14 cellular contexts compared by ENCODE assay signal in genomic region chr11:73201249-73201648, GRCh38. TPM values are rescaled to one million over a fixed set of nuclear protein-coding genes. Genes with fewer than 3 reads are reported as not detected.
A peak's percentile ranks its signal among the peaks of the same experiment; 100 is the strongest.
DNase-seq lines count a peak whose midpoint lies in the region; ATAC-seq and TF ChIP-seq lines count a peak whose summit lies in the region.
"Had no signal": no experiment of that assay in that cellular context is flagged by ENCODE, and none has a peak within 500 bp of the region (broad histone marks: within the 10 kb centered on the region; RNA-seq: fewer than 3 reads in every experiment).

No MANE protein-coding gene starts in this region.

- peak; percentile 49 for ATAC-seq in GM23338
- no peak for ATAC-seq in activated T-helper 17 cell treated with anti-CD3 and anti-CD28 coated beads, Interleukin-2, amount 50 U/mL, for 72 hours (replicated peaks)

- no peaks in the 10 kb centered on the region for H3K9me3 ChIP-seq in Peyer's patch
- H3K9me3 ChIP-seq in neutrophil: no peaks in the 10 kb centered on the region

- no peak overlapping the region for H3K4me2 ChIP-seq in GM23338

- no peak for TF ChIP-seq CTCF in GM23338 (conservative IDR thresholded peaks at IDR 0.05; ENCODE audit: low read depth in 2 of 2)
- no peak for TF ChIP-seq CTCF in Peyer's patch (IDR thresholded peaks at IDR 0.05)
- TF ChIP-seq CTCF in fibroblast of pulmonary artery (IDR thresholded peaks at IDR 0.05; ENCODE audit: low read length, missing control alignments): no peak
- no peak for TF ChIP-seq CTCF in neutrophil (IDR thresholded peaks at IDR 0.05)

- no peaks in the 10 kb centered on the region for H3K79me2 ChIP-seq in GM23338 (replicated peaks; ENCODE audit: insufficient read depth)

- no peaks in the 10 kb centered on the region for H3K36me3 ChIP-seq in GM23338 (ENCODE audit: insufficient read depth)
- H3K36me3 ChIP-seq in Peyer's patch: no peaks in the 10 kb centered on the region
- H3K36me3 ChIP-seq in neutrophil: no peaks in the 10 kb centered on the region

- intact Hi-C loops in activated T-helper 1 cell treated with anti-CD3 and anti-CD28 coated beads, Interleukin-12 subunit alpha, Interleukin-12 subunit beta, Interleukin-2, Interleukin-4 antibody, amounts not matched to agents 30 ng/mL and 10 ng/mL and 1 ng/mL, durations not matched to agents 14 hours and 24 hours and 36 hours (cut with micrococcal nuclease): no loop called here

- TF ChIP-seq POLR2A in Peyer's patch (IDR thresholded peaks at IDR 0.05): no peak

- H3K27ac ChIP-seq in GM23338 (ENCODE audit: low read depth): no peak overlapping the region
- H3K27ac ChIP-seq in Peyer's patch: no peak overlapping the region
- H3K27ac ChIP-seq in neutrophil: peak overlapping the region; percentile 62
- H3K27ac ChIP-seq: coronary artery, SK-N-MC had no signal

- H3K27me3 ChIP-seq in GM23338 (ENCODE audit: insufficient read depth) (no peaks in the 10 kb centered on the region), Peyer's patch (no peaks in the 10 kb centered on the region), neutrophil (no peaks in the 10 kb centered on the region)

- H3K27ac Mint-ChIP-seq in GM23338: peak overlapping the region; percentile 68; the same call in 1 of the 2 replicates
- no peak overlapping the region for H3K27ac Mint-ChIP-seq in activated T-helper 17 cell treated with anti-CD3 and anti-CD28 coated beads, Interleukin-2, amount 50 U/mL, for 72 hours
- H3K27ac Mint-ChIP-seq in activated T-helper 1 cell treated with anti-CD3 and anti-CD28 coated beads, Interleukin-12 subunit alpha, Interleukin-12 subunit beta, Interleukin-2, Interleukin-4 antibody, amounts not matched to agents 30 ng/mL and 10 ng/mL and 1 ng/mL, durations not matched to agents 14 hours and 24 hours and 36 hours: no peak overlapping the region
- H3K27ac Mint-ChIP-seq: CD8-positive, alpha-beta memory T cell had no signal

- H3K4me3 ChIP-seq in GM23338 (no peak overlapping the region), Peyer's patch (no peak overlapping the region), fibroblast of pulmonary artery (replicated peaks; ENCODE audit: low read depth, low read length) (no peak overlapping the region), neutrophil (ENCODE audit: low read depth in 1 of 2, low read length in 1 of 2) (no peak overlapping the region)
- H3K4me3 ChIP-seq: coronary artery, SK-N-MC had no signal

- no peaks in the 10 kb centered on the region for H3K9me3 Mint-ChIP-seq in GM23338
- H3K9me3 Mint-ChIP-seq in activated T-helper 17 cell treated with anti-CD3 and anti-CD28 coated beads, Interleukin-2, amount 50 U/mL, for 72 hours: no peaks in the 10 kb centered on the region
- no peaks in the 10 kb centered on the region for H3K9me3 Mint-ChIP-seq in activated T-helper 1 cell treated with anti-CD3 and anti-CD28 coated beads, Interleukin-12 subunit alpha, Interleukin-12 subunit beta, Interleukin-2, Interleukin-4 antibody, amounts not matched to agents 30 ng/mL and 10 ng/mL and 1 ng/mL, durations not matched to agents 14 hours and 24 hours and 36 hours
- H3K9me3 Mint-ChIP-seq: CD8-positive, alpha-beta memory T cell had no signal

- peaks cover 26% of the 10 kb centered on the region for H3K4me1 Mint-ChIP-seq in GM23338
- H3K4me1 Mint-ChIP-seq in activated T-helper 17 cell treated with anti-CD3 and anti-CD28 coated beads, Interleukin-2, amount 50 U/mL, for 72 hours: no peaks in the 10 kb centered on the region
- H3K4me1 Mint-ChIP-seq in activated T-helper 1 cell treated with anti-CD3 and anti-CD28 coated beads, Interleukin-12 subunit alpha, Interleukin-12 subunit beta, Interleukin-2, Interleukin-4 antibody, amounts not matched to agents 30 ng/mL and 10 ng/mL and 1 ng/mL, durations not matched to agents 14 hours and 24 hours and 36 hours (ENCODE audit: low read depth): no peaks in the 10 kb centered on the region
- H3K4me1 Mint-ChIP-seq: CD8-positive, alpha-beta memory T cell had no signal

- H3F3A ChIP-seq in GM23338 (replicated peaks; ENCODE audit: low read depth): no peaks in the 10 kb centered on the region

- DNase-seq in GM23338 (ENCODE audit: low spot score) (peak; percentile 27), Peyer's patch (peak in 2 of 3 donors; percentile 31 to 39), fibroblast of pulmonary artery (ENCODE audit: low read depth) (peak; percentile 68), NCI-H2196 (lab: John Stamatoyannopoulos, UW; ENCODE audit: unreplicated experiment) (no peak), NCI-H146 (lab: John Stamatoyannopoulos, UW) (no peak)
- DNase-seq in activated T-helper 1 cell treated with anti-CD3 and anti-CD28 coated beads, Interleukin-12 subunit alpha, Interleukin-12 subunit beta, Interleukin-2, Interleukin-4 antibody, amounts not matched to agents 30 ng/mL and 10 ng/mL and 1 ng/mL, durations not matched to agents 14 hours and 24 hours and 36 hours (ENCODE audit: low spot score): no peak
- DNase-seq: activated CD4-positive, alpha-beta T cell treated with anti-CD3 and anti-CD28 coated beads for 4 hours; CD8-positive, alpha-beta memory T cell; NCI-H1092 treated with DMSO at 0.1 percent for 48 hours; NCI-H774 had no signal

- H4K20me1 ChIP-seq in GM23338 (replicated peaks; ENCODE audit: insufficient read depth): no peaks in the 10 kb centered on the region

- peaks cover 22% of the 10 kb centered on the region for H3K4me1 ChIP-seq in GM23338 (ENCODE audit: insufficient read depth)
- peaks cover 0 to 18% (median 0%) of the 10 kb centered on the region in 4 donors for H3K4me1 ChIP-seq in Peyer's patch
- peaks cover 65 to 66% of the 10 kb centered on the region in 2 experiments for H3K4me1 ChIP-seq in neutrophil (ENCODE audit: control insufficient read depth in 1 of 2, insufficient read depth in 1 of 2, low read depth in 1 of 2, low read length in 1 of 2)

- peaks cover 5% of the 10 kb centered on the region for H3K27me3 Mint-ChIP-seq in GM23338 (ENCODE audit: insufficient read depth, low read depth, poor library complexity)
- H3K27me3 Mint-ChIP-seq in activated T-helper 17 cell treated with anti-CD3 and anti-CD28 coated beads, Interleukin-2, amount 50 U/mL, for 72 hours: peaks cover 15% of the 10 kb centered on the region
- peaks cover 5% of the 10 kb centered on the region for H3K27me3 Mint-ChIP-seq in activated T-helper 1 cell treated with anti-CD3 and anti-CD28 coated beads, Interleukin-12 subunit alpha, Interleukin-12 subunit beta, Interleukin-2, Interleukin-4 antibody, amounts not matched to agents 30 ng/mL and 10 ng/mL and 1 ng/mL, durations not matched to agents 14 hours and 24 hours and 36 hours (ENCODE audit: insufficient read depth)

- H3K9me2 ChIP-seq in GM23338 (ENCODE audit: insufficient read depth): 0 out of 2 replicates have a peak, but pooled peaks cover 4% of the 10 kb centered on the region

- H3K36me3 Mint-ChIP-seq in GM23338 (ENCODE audit: low read depth): no peaks in the 10 kb centered on the region
- H3K36me3 Mint-ChIP-seq in activated T-helper 17 cell treated with anti-CD3 and anti-CD28 coated beads, Interleukin-2, amount 50 U/mL, for 72 hours (ENCODE audit: low read depth): no peaks in the 10 kb centered on the region
- no peaks in the 10 kb centered on the region for H3K36me3 Mint-ChIP-seq in activated T-helper 1 cell treated with anti-CD3 and anti-CD28 coated beads, Interleukin-12 subunit alpha, Interleukin-12 subunit beta, Interleukin-2, Interleukin-4 antibody, amounts not matched to agents 30 ng/mL and 10 ng/mL and 1 ng/mL, durations not matched to agents 14 hours and 24 hours and 36 hours (ENCODE audit: low read depth)

- H3K4me3 Mint-ChIP-seq in GM23338: no peak overlapping the region
- no peak overlapping the region for H3K4me3 Mint-ChIP-seq in activated T-helper 17 cell treated with anti-CD3 and anti-CD28 coated beads, Interleukin-2, amount 50 U/mL, for 72 hours
- no peak overlapping the region for H3K4me3 Mint-ChIP-seq in activated T-helper 1 cell treated with anti-CD3 and anti-CD28 coated beads, Interleukin-12 subunit alpha, Interleukin-12 subunit beta, Interleukin-2, Interleukin-4 antibody, amounts not matched to agents 30 ng/mL and 10 ng/mL and 1 ng/mL, durations not matched to agents 14 hours and 24 hours and 36 hours
- H3K4me3 Mint-ChIP-seq: CD8-positive, alpha-beta memory T cell had no signal

- peak overlapping the region; percentile 93 for H2AFZ ChIP-seq in GM23338

TF ChIP-seq in GM23338, 12 proteins besides CTCF, POLR2A, EP300 and RAD21:
- TF ChIP-seq ZNF114 (CRISPR knock-in tag; IDR thresholded peaks at IDR 0.05) (no peak), POLR2AphosphoS5 (IDR thresholded peaks at IDR 0.05; ENCODE audit: low read depth) (no peak), CREB1 (CRISPR knock-in tag; IDR thresholded peaks at IDR 0.05; ENCODE audit: low read depth) (no peak)

RNA-seq across cellular contexts. Expression of gene P2RY2, which starts 16.8 kb away (rescaled TPM):
- 0.85 and 1.6 TPM in 2 replicates for total RNA-seq in GM23338 (2014; rRNA removed; shearing (Covaris generic))
- 0.40 and 0.63 TPM in 2 replicates for polyA plus RNA-seq in GM23338 (2016; fragmentation: Nextera tagmentation; extraction: Ambion mirVana)
- 10 to 100 TPM in 3 of 4 donors, 1 to 10 TPM in 1; 6.6 to 42.7 (median 33.5) TPM for total RNA-seq in Peyer's patch
- total RNA-seq in activated T-helper 17 cell treated with anti-CD3 and anti-CD28 coated beads, Interleukin-2, amount 50 U/mL, for 72 hours: not detected
- total RNA-seq in activated T-helper 1 cell treated with anti-CD3 and anti-CD28 coated beads, Interleukin-12 subunit alpha, Interleukin-12 subunit beta, Interleukin-2, Interleukin-4 antibody, amounts not matched to agents 30 ng/mL and 10 ng/mL and 1 ng/mL, durations not matched to agents 14 hours and 24 hours and 36 hours: not detected in 2 replicates
- total RNA-seq: CD8-positive, alpha-beta memory T cell had no signal
- polyA plus RNA-seq: CD8-positive, alpha-beta memory T cell had no signal

RNA-seq across cellular contexts. Expression of gene FCHSD2, which starts 59.1 kb away (rescaled TPM):
- 3.3 and 5.2 TPM in 2 replicates for total RNA-seq in GM23338 (2014; rRNA removed; shearing (Covaris generic))
- polyA plus RNA-seq in GM23338 (2016; fragmentation: Nextera tagmentation; extraction: Ambion mirVana): 3.5 and 3.6 TPM in 2 replicates
- 10 to 100 TPM in 3 of 4 donors, 1 to 10 TPM in 1; 6.7 to 95.7 (median 10.2) TPM for total RNA-seq in Peyer's patch
- 10 to 100 TPM; 21.7 to 22.3 TPM for total RNA-seq in activated T-helper 17 cell treated with anti-CD3 and anti-CD28 coated beads, Interleukin-2, amount 50 U/mL, for 72 hours
- total RNA-seq in activated T-helper 1 cell treated with anti-CD3 and anti-CD28 coated beads, Interleukin-12 subunit alpha, Interleukin-12 subunit beta, Interleukin-2, Interleukin-4 antibody, amounts not matched to agents 30 ng/mL and 10 ng/mL and 1 ng/mL, durations not matched to agents 14 hours and 24 hours and 36 hours: 23.4 and 27.7 TPM in 2 replicates

Comparison
In these comparisons a context has a peak if more than half of its experiments do, and no peak if none do; other contexts are left out.
1. DNase-seq: peak in GM23338 (single experiment), Peyer's patch (2 of 3) and fibroblast of pulmonary artery (single experiment); none in NCI-H2196 (single experiment), NCI-H146 (single experiment) and activated T-helper 1 cell treated with anti-CD3 and anti-CD28 coated beads, Interleukin-12 subunit alpha, Interleukin-12 subunit beta, Interleukin-2, Interleukin-4 antibody, amounts not matched to agents 30 ng/mL and 10 ng/mL and 1 ng/mL, durations not matched to agents 14 hours and 24 hours and 36 hours (single experiment).